Comparison of ENCODE assay signal across 8 cellular contexts in genomic region chr20:5126512-5127203, GRCh38. TPM values are rescaled to one million over a fixed set of nuclear protein-coding genes. Genes with fewer than 3 reads are reported as not detected.
DNase-seq lines count a peak whose midpoint lies in the region; ATAC-seq lines count a peak whose summit lies in the region.

CDS2 (plus strand) TSS chr20:5127008; CDS start chr20:5127093, 85 bp downstream.

- no peak within 1 kb of the TSS for H2AK5ac ChIP-seq in mesenchymal stem cell (ENCODE audit: low read length, severe bottlenecking)

- H3K27me3 Mint-ChIP-seq in activated CD8-positive, alpha-beta memory T cell treated with anti-CD3 and anti-CD28 coated beads, Interleukin-2, amount 10 ng/mL, durations not matched to agents 7 days and 5 days = no peaks in the 10 kb centered on the region

- peak within 1 kb of the TSS; percentile 82 for H3K4me3 ChIP-seq in HUES48 (ENCODE audit: low read depth, low read length)
- H3K4me3 ChIP-seq in NT2/D1 (ENCODE audit: insufficient read length, low read depth) = peak within 1 kb of the TSS; percentile 78
- peak within 1 kb of the TSS; percentile 82 for H3K4me3 ChIP-seq in endocrine pancreas (ENCODE audit: control insufficient read depth, insufficient read depth, low read length)
- peak within 1 kb of the TSS; percentile 88 to 97 for H3K4me3 ChIP-seq in mesenchymal stem cell (ENCODE audit: insufficient read depth in 1 of 2, low read depth in 1 of 2, low read length in 2 of 2)

- no peaks in the 10 kb centered on the region for H3K9me3 Mint-ChIP-seq in activated CD8-positive, alpha-beta memory T cell treated with anti-CD3 and anti-CD28 coated beads, Interleukin-2, amount 10 ng/mL, durations not matched to agents 7 days and 5 days (ENCODE audit: low read depth)

- H3K27ac Mint-ChIP-seq in activated CD8-positive, alpha-beta memory T cell treated with anti-CD3 and anti-CD28 coated beads, Interleukin-2, amount 10 ng/mL, durations not matched to agents 7 days and 5 days = peak within 1 kb of the TSS; percentile 96

- peak within 1 kb of the TSS; percentile 75 for H2BK15ac ChIP-seq in mesenchymal stem cell (ENCODE audit: low read depth, poor library complexity, severe bottlenecking)

- H3K36me3 ChIP-seq in HUES48 (ENCODE audit: control insufficient read depth, insufficient read depth, low read length) (no peaks in the 10 kb centered on the region), NT2/D1 (ENCODE audit: insufficient read depth, insufficient read length, low read length) (peaks cover 7% of the 10 kb centered on the region), endocrine pancreas (ENCODE audit: control insufficient read depth, insufficient read depth, low read length) (no peaks in the 10 kb centered on the region), mesenchymal stem cell (ENCODE audit: control insufficient read depth in 1 of 2, insufficient read depth in 2 of 2, low read depth in 1 of 2, low read length in 2 of 2) (peaks cover 0 to 4% of the 10 kb centered on the region in 2 experiments)

- H2AFZ ChIP-seq in mesenchymal stem cell (ENCODE audit: low read depth, low read length) = peak within 1 kb of the TSS; percentile 99

- H3K27me3 ChIP-seq in HUES48 (ENCODE audit: control insufficient read depth, insufficient read depth, low read length) = no peaks in the 10 kb centered on the region
- no peaks in the 10 kb centered on the region for H3K27me3 ChIP-seq in NT2/D1 (ENCODE audit: insufficient read depth, insufficient read length)
- H3K27me3 ChIP-seq in endocrine pancreas (ENCODE audit: control insufficient read depth, insufficient read depth, low read length) = no peaks in the 10 kb centered on the region
- no peaks in the 10 kb centered on the region for H3K27me3 ChIP-seq in mesenchymal stem cell (ENCODE audit: control insufficient read depth in 1 of 2, insufficient read depth in 1 of 2, low read length in 2 of 2)

- H3K4ac ChIP-seq in mesenchymal stem cell (ENCODE audit: low read depth in 1 of 2, low read length in 2 of 2) = peak within 1 kb of the TSS; percentile 35 to 80

- H3K4me3 Mint-ChIP-seq in activated CD8-positive, alpha-beta memory T cell treated with anti-CD3 and anti-CD28 coated beads, Interleukin-2, amount 10 ng/mL, durations not matched to agents 7 days and 5 days = peak within 1 kb of the TSS; percentile 97

- H2BK120ac ChIP-seq in mesenchymal stem cell (ENCODE audit: low read depth, low read length) = peak within 1 kb of the TSS; percentile 21

- peaks cover 22% of the 10 kb centered on the region for H3K79me1 ChIP-seq in mesenchymal stem cell (replicated peaks; ENCODE audit: low read length, poor library complexity, severe bottlenecking)

- peak within 1 kb of the TSS; percentile 82 to 98 for H3K18ac ChIP-seq in mesenchymal stem cell (ENCODE audit: low read depth in 1 of 2, low read length in 2 of 2)

- peak within 1 kb of the TSS in 1 of 2 experiments; percentile 100 for H3K14ac ChIP-seq in mesenchymal stem cell (ENCODE audit: low read length in 2 of 2)

- DNase-seq in D341Med (ENCODE audit: low spot score) = peak; percentile 97
- peak; percentile 99 for DNase-seq in NT2/D1 (ENCODE audit: low read depth, low spot score)
- peak; percentile 100 for DNase-seq in activated CD8-positive, alpha-beta memory T cell treated with anti-CD3 and anti-CD28 coated beads, Interleukin-2, amount 10 ng/mL, durations not matched to agents 7 days and 5 days
- DNase-seq in mesenchymal stem cell = peak; percentile 98
- peak; percentile 100 for DNase-seq in stimulated activated CD8-positive, alpha-beta memory T cell treated with anti-CD3 and anti-CD28 coated beads, Interleukin-12 subunit alpha, Interleukin-12 subunit beta, amount 100 ng/mL, for 4 hours (ENCODE audit: low read depth)

- H3K9me3 ChIP-seq in HUES48 (ENCODE audit: control insufficient read depth, insufficient read depth, low read length) (no peaks in the 10 kb centered on the region), NT2/D1 (ENCODE audit: insufficient read depth, low read length) (no peaks in the 10 kb centered on the region), endocrine pancreas (ENCODE audit: control insufficient read depth, low read length) (no peaks in the 10 kb centered on the region), mesenchymal stem cell (ENCODE audit: control insufficient read depth, low read length) (no peaks in the 10 kb centered on the region)

- peak within 1 kb of the TSS; percentile 79 for H3K9ac ChIP-seq in HUES48 (ENCODE audit: low read depth, low read length)
- peak within 1 kb of the TSS; percentile 80 for H3K9ac ChIP-seq in NT2/D1 (ENCODE audit: insufficient read length, low read depth)
- H3K9ac ChIP-seq in endocrine pancreas (ENCODE audit: control insufficient read depth, insufficient read depth, low read length) = peak within 1 kb of the TSS; percentile 81
- peak within 1 kb of the TSS; percentile 95 for H3K9ac ChIP-seq in mesenchymal stem cell (ENCODE audit: low read length)

- peak; percentile 87 for ATAC-seq in GM21390 (IDR thresholded peaks at IDR 0.05; ENCODE audit: unreplicated experiment)
- peak; percentile 90 for ATAC-seq in activated CD8-positive, alpha-beta memory T cell treated with anti-CD3 and anti-CD28 coated beads, Interleukin-2, amount 10 ng/mL, durations not matched to agents 7 days and 5 days

- H4K91ac ChIP-seq in mesenchymal stem cell (ENCODE audit: low read length) = peak within 1 kb of the TSS; percentile 52

- H4K8ac ChIP-seq in mesenchymal stem cell (ENCODE audit: low read length) = peak within 1 kb of the TSS; percentile 80

- H3K27ac ChIP-seq in HUES48 (ENCODE audit: low read depth, low read length) (peak within 1 kb of the TSS; percentile 77), mesenchymal stem cell (ENCODE audit: low read length, poor library complexity, severe bottlenecking) (peak within 1 kb of the TSS; percentile 78)

- peak within 1 kb of the TSS in 1 of 2 experiments; percentile 86 for H3K23ac ChIP-seq in mesenchymal stem cell (ENCODE audit: low read length in 2 of 2)

- peaks cover 54% of the 10 kb centered on the region for H3K4me1 Mint-ChIP-seq in activated CD8-positive, alpha-beta memory T cell treated with anti-CD3 and anti-CD28 coated beads, Interleukin-2, amount 10 ng/mL, durations not matched to agents 7 days and 5 days

- peak within 1 kb of the TSS; percentile 83 for H3K4me2 ChIP-seq in mesenchymal stem cell (ENCODE audit: low read length, poor library complexity, severe bottlenecking)

- WGBS in mesenchymal stem cell = under 1% methylated on average over 75 of the region's 78 CpGs

- H3K36me3 Mint-ChIP-seq in activated CD8-positive, alpha-beta memory T cell treated with anti-CD3 and anti-CD28 coated beads, Interleukin-2, amount 10 ng/mL, durations not matched to agents 7 days and 5 days = peaks cover 6% of the 10 kb centered on the region

- H2BK12ac ChIP-seq in mesenchymal stem cell (ENCODE audit: low read length in 2 of 2) = peak within 1 kb of the TSS in 1 of 2 experiments; percentile 77

- H2BK5ac ChIP-seq in mesenchymal stem cell (ENCODE audit: low read depth, low read length, poor library complexity, severe bottlenecking) = no peak within 1 kb of the TSS

- CTCF ChIA-PET in activated CD8-positive, alpha-beta memory T cell treated with anti-CD3 and anti-CD28 coated beads, Interleukin-2, amount 10 ng/mL, durations not matched to agents 7 days and 5 days (lab: Charles Lee) = interaction anchor here (0.7 to 5.8 kb wide), 30 partner anchors 10 to 483 kb away, joined by 3 to 102 read pairs (median 4); no protein-coding TSS in a partner anchor

- 0 out of 2 replicates have a peak, but pooled peaks cover 10% of the 10 kb centered on the region for H3K4me1 ChIP-seq in HUES48 (ENCODE audit: control insufficient read depth, insufficient read depth, low read length)
- peaks cover 3% of the 10 kb centered on the region for H3K4me1 ChIP-seq in NT2/D1 (ENCODE audit: insufficient read depth, insufficient read length)
- H3K4me1 ChIP-seq in endocrine pancreas (ENCODE audit: control insufficient read depth, insufficient read depth, low read length) = peaks cover 10% of the 10 kb centered on the region
- H3K4me1 ChIP-seq in mesenchymal stem cell (ENCODE audit: control insufficient read depth, insufficient read depth, low read depth, low read length) = peaks cover 7% of the 10 kb centered on the region

RNA-seq across cellular contexts. Expression of gene CDS2, which starts in this region (rescaled TPM):
- 10 to 100 TPM; 62.2 to 63.5 TPM for total RNA-seq in activated CD8-positive, alpha-beta memory T cell treated with anti-CD3 and anti-CD28 coated beads, Interleukin-2, amount 10 ng/mL, durations not matched to agents 7 days and 5 days
- polyA plus RNA-seq in mesenchymal stem cell (2013, experiment 1 of 2) = 29.5 TPM
- 32.0 TPM for polyA plus RNA-seq in mesenchymal stem cell (2013, experiment 2 of 2)

Comparison
In these comparisons a context has a peak if more than half of its experiments do, and no peak if none do; other contexts are left out.
1. Peak in every context shown above with its lines: DNase-seq, ATAC-seq, H3K4me3 ChIP-seq and H3K27ac ChIP-seq.